In the genomic region with DNA sequence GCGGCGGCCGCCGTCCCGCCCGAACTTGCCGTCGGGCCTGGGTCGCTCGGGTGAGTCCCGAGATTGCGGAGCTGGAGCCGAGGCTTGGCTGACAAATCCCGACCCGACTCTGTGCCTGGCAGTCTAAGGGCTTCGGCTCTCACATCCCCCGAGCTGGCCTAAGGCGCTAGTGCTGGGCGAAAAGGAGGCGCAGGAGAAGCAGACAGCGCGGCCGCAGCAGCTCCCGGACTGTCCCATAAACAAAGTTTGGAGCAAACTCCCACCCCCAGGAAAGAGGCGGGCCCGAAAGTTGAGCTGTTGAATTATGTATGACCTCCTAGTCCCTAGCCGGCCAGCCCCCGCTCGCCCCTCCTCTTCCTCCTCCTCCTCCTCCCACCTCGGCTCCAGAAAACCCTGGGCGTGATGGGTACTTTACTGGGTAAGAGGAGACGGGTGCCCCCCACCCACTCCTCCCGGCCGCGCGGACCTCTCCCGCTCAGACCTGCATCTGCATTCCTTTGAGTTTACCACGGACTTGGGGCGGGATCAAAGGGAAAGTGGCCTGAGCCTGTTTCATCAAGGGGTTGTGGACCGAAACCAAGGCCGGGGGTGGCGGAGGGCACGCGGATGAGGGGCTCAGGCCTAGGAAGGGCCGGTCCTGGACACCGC, we compare ENCODE assay signal across 8 cellular contexts. TPM values are rescaled to one million over a fixed set of nuclear protein-coding genes. Genes with fewer than 3 reads are reported as not detected.
DNase-seq lines count a peak whose midpoint lies in the region; ATAC-seq and TF ChIP-seq lines count a peak whose summit lies in the region.

A gene (minus strand): TSS at position 230 of the 648 bp plus-strand sequence. CDS start 719 bp downstream, outside the sequence.

- H3K4me3 ChIP-seq in fibroblast of mammary gland (ENCODE audit: control insufficient read depth, low read depth, low read length) (peak within 1 kb of the TSS; percentile 95), muscle layer of colon (ENCODE audit: low read depth in 1 of 2, low read length in 2 of 2) (peak within 1 kb of the TSS; percentile 77 to 88), thyroid gland (replicated peaks in 1 of 3) (peak within 1 kb of the TSS; percentile 66 to 70 (median 68))

- no peaks in the 10 kb centered on the region for H3K9me3 Mint-ChIP-seq in activated T-cell treated with anti-CD3 and anti-CD28 coated beads, Interleukin-2, amount 50 U/mL, for 4 hours

- peak within 1 kb of the TSS; percentile 91 for H3K9ac ChIP-seq in muscle layer of colon (ENCODE audit: low read length)

- 0% methylated on average over 22 to 24 of the region's 46 CpGs for WGBS in thyroid gland, 2 donors

- DNase-seq in 8988T (peak; percentile 77), NCI-H226 (peak; percentile 94), fibroblast of mammary gland (ENCODE audit: low read depth) (peak; percentile 94), thyroid gland (peak; percentile 96 to 97)
- no peak for DNase-seq in activated T-cell treated with anti-CD3 and anti-CD28 coated beads, Interleukin-2, amount 50 U/mL, for 4 hours

- H3K4me3 Mint-ChIP-seq in activated T-cell treated with anti-CD3 and anti-CD28 coated beads, Interleukin-2, amount 50 U/mL, for 4 hours, result peak within 1 kb of the TSS; percentile 79

- intact Hi-C loops in thyroid gland (cut with DNase I), result loop anchor here (10.0 kb wide), 2 partner anchors 83 to 113 kb away; no protein-coding TSS in a partner anchor

- peaks cover 12% of the 10 kb centered on the region for H3K4me1 Mint-ChIP-seq in activated T-cell treated with anti-CD3 and anti-CD28 coated beads, Interleukin-2, amount 50 U/mL, for 4 hours (ENCODE audit: low read depth)

- TF ChIP-seq POLR2A in GM15510 (IDR thresholded peaks at IDR 0.05; ENCODE audit: borderline replicate concordance, extremely low read depth, insufficient read length) (peak; percentile 54), thyroid gland (IDR thresholded peaks at IDR 0.05) (peak; percentile 90 to 99)

- H3K36me3 ChIP-seq in muscle layer of colon (ENCODE audit: insufficient read depth, low read length) (no peaks in the 10 kb centered on the region), thyroid gland (no peaks in the 10 kb centered on the region)

- peaks cover 54% of the 10 kb centered on the region for H3K27me3 Mint-ChIP-seq in activated T-cell treated with anti-CD3 and anti-CD28 coated beads, Interleukin-2, amount 50 U/mL, for 4 hours (ENCODE audit: low read depth)

- H3K36me3 Mint-ChIP-seq in activated T-cell treated with anti-CD3 and anti-CD28 coated beads, Interleukin-2, amount 50 U/mL, for 4 hours (ENCODE audit: insufficient read depth), result no peaks in the 10 kb centered on the region

- H3K4me1 ChIP-seq in muscle layer of colon (ENCODE audit: insufficient read depth, low read length) (peaks cover 32% of the 10 kb centered on the region), thyroid gland (peaks cover 32 to 37% of the 10 kb centered on the region in 2 donors)

- ATAC-seq in HG02759 (IDR thresholded peaks at IDR 0.05; ENCODE audit: unreplicated experiment), result peak; percentile 84
- ATAC-seq in activated T-cell treated with anti-CD3 and anti-CD28 coated beads, Interleukin-2, amount 50 U/mL, for 4 hours, result peak; percentile 49 to 58

- H3K9me3 ChIP-seq in muscle layer of colon (ENCODE audit: low read length) (no peaks in the 10 kb centered on the region), thyroid gland (no peaks in the 10 kb centered on the region)

- TF ChIP-seq CTCF in fibroblast of mammary gland (conservative IDR thresholded peaks at IDR 0.05; ENCODE audit: control insufficient read depth, insufficient read depth, low read depth, low read length) (no peak), thyroid gland (IDR thresholded peaks at IDR 0.05) (peak in 2 of 6 experiments; percentile 12 to 19)

- H3K27ac ChIP-seq in muscle layer of colon (ENCODE audit: low read depth, low read length), result peak within 1 kb of the TSS; percentile 98
- H3K27ac ChIP-seq in thyroid gland, result peak within 1 kb of the TSS; percentile 98 to 100 (median 99)

- H3K27me3 ChIP-seq in muscle layer of colon (ENCODE audit: control insufficient read depth in 1 of 2, insufficient read depth in 2 of 2, low read length in 2 of 2) (no peaks in the 10 kb centered on the region), thyroid gland (no peaks in the 10 kb centered on the region)

RNA-seq across cellular contexts. Expression of the gene that starts here (rescaled TPM):
- 1 to 10 TPM in 2 of 3 donors, under 1 TPM in 1; 0.63 to 1.5 (median 1.0) TPM for total RNA-seq in activated T-cell treated with anti-CD3 and anti-CD28 coated beads, Interleukin-2, amount 50 U/mL, for 4 hours
- 10 to 100 TPM; 56.7 to 87.6 (median 78.5) TPM for total RNA-seq in thyroid gland

Comparison
In these comparisons a context has a peak if more than half of its experiments do, and no peak if none do; other contexts are left out.
1. RNA of the gene that starts here (total RNA-seq): 56.7 to 87.6 TPM in thyroid gland; 0.63 to 1.5 TPM in activated T-cell treated with anti-CD3 and anti-CD28 coated beads, Interleukin-2, amount 50 U/mL, for 4 hours; every median in the first group is over 10 times any median in the second.
2. Peak in every context shown above with its lines, with median percentiles within 50 percentile points of each other: H3K4me3 ChIP-seq.